ENCODE assay signal across 1 cellular context in genomic region chr16:28596840-28597691, GRCh38.
TF ChIP-seq lines count a peak whose summit lies in the region.

Gene SULT1A2 (minus strand): TSS chr16:28597050. CDS start chr16:28595930, 1,120 bp downstream.

TF ChIP-seq in HepG2, 621 proteins besides CTCF, POLR2A, EP300 and RAD21 (continued from another document and continues in another):
- TF ChIP-seq STAT6 (CRISPR knock-in tag; IDR thresholded peaks at IDR 0.05; ENCODE audit: borderline replicate concordance) (peak; percentile 10; the same call in 1 of the 2 replicates), ZBTB46 (CRISPR knock-in tag; IDR thresholded peaks at IDR 0.05; ENCODE audit: borderline replicate concordance) (no peak), ZMYM3 (CRISPR knock-in tag; IDR thresholded peaks at IDR 0.05) (0 out of 2 replicates have a peak, but pooled peaks have one; percentile 14), SAP130 (CRISPR knock-in tag; IDR thresholded peaks at IDR 0.05; ENCODE audit: low read depth) (peak; percentile 49; the same call in 1 of the 2 replicates), HDAC2 (CRISPR knock-in tag; IDR thresholded peaks at IDR 0.05) (no peak), POLR2AphosphoS5 (IDR thresholded peaks at IDR 0.05; ENCODE audit: low read depth, low read length) (peak; percentile 95), TFE3 (CRISPR knock-in tag; IDR thresholded peaks at IDR 0.05) (peak; percentile 25; the same call in 1 of the 2 replicates), JUND (CRISPR knock-in tag; IDR thresholded peaks at IDR 0.05) (0 out of 2 replicates have a peak, but pooled peaks have one; percentile 45), FOSL2 (CRISPR knock-in tag; IDR thresholded peaks at IDR 0.05) (peak; percentile 38; the same call in 1 of the 2 replicates), ZBTB10 (CRISPR knock-in tag; IDR thresholded peaks at IDR 0.05; ENCODE audit: borderline replicate concordance) (no peak), WIZ (CRISPR knock-in tag; IDR thresholded peaks at IDR 0.05) (no peak), NR2F6 (IDR thresholded peaks at IDR 0.05) (no peak), NR2F6 (CRISPR knock-in tag; IDR thresholded peaks at IDR 0.05) (peak; percentile 45; the same call in 1 of the 2 replicates), ZNF616 (CRISPR knock-in tag; IDR thresholded peaks at IDR 0.05; ENCODE audit: low read depth) (no peak), SPEN (CRISPR knock-in tag; IDR thresholded peaks at IDR 0.05; ENCODE audit: low read depth) (0 out of 2 replicates have a peak, but pooled peaks have one; percentile 3), TERF1 (CRISPR knock-in tag; IDR thresholded peaks at IDR 0.05) (no peak), MYPOP (CRISPR knock-in tag; IDR thresholded peaks at IDR 0.05) (0 out of 2 replicates have a peak, but pooled peaks have one; percentile 13), PHF21A (CRISPR knock-in tag; IDR thresholded peaks at IDR 0.05) (peak; percentile 82), KDM2A (CRISPR knock-in tag; IDR thresholded peaks at IDR 0.05; ENCODE audit: borderline replicate concordance, low read depth) (0 out of 2 replicates have a peak, but pooled peaks have one; percentile 6), TEAD3 (CRISPR knock-in tag; optimal IDR thresholded peaks at IDR 0.05; ENCODE audit: borderline replicate concordance) (peak; percentile 86), ZFP62 (CRISPR knock-in tag; IDR thresholded peaks at IDR 0.05) (no peak), ZBTB37 (CRISPR knock-in tag; IDR thresholded peaks at IDR 0.05) (no peak), ZNF687 (CRISPR knock-in tag; IDR thresholded peaks at IDR 0.05) (peak; percentile 71), THAP8 (CRISPR knock-in tag; IDR thresholded peaks at IDR 0.05; ENCODE audit: borderline replicate concordance) (no peak), ZNF766 (CRISPR knock-in tag; IDR thresholded peaks at IDR 0.05; ENCODE audit: borderline replicate concordance) (no peak), UBTF (CRISPR knock-in tag; IDR thresholded peaks at IDR 0.05) (peak; percentile 46), ERF (CRISPR knock-in tag; IDR thresholded peaks at IDR 0.05) (no peak; the same call in 1 of the 2 replicates), SSRP1 (CRISPR knock-in tag; IDR thresholded peaks at IDR 0.05) (no peak), ZNF569 (CRISPR knock-in tag; IDR thresholded peaks at IDR 0.05; ENCODE audit: borderline replicate concordance) (no peak), EED (CRISPR knock-in tag; IDR thresholded peaks at IDR 0.05) (no peak), RARA (CRISPR knock-in tag; IDR thresholded peaks at IDR 0.05) (peak; percentile 65), GABPA (IDR thresholded peaks at IDR 0.05; ENCODE audit: low read depth, low read length) (no peak), GABPA (CRISPR knock-in tag; IDR thresholded peaks at IDR 0.05; ENCODE audit: low read depth) (peak; percentile 75), EEA1 (CRISPR knock-in tag; IDR thresholded peaks at IDR 0.05; ENCODE audit: borderline replicate concordance) (no peak), KLF13 (CRISPR knock-in tag; IDR thresholded peaks at IDR 0.05) (no peak), TMF1 (CRISPR knock-in tag; IDR thresholded peaks at IDR 0.05; ENCODE audit: low read depth) (no peak), HBP1 (CRISPR knock-in tag; IDR thresholded peaks at IDR 0.05; ENCODE audit: low read depth) (no peak)
